1 cellular context compared by ENCODE assay signal in genomic region chr7:152336754-152337368, GRCh38.
TF ChIP-seq lines count a peak whose summit lies in the region.

No MANE protein-coding gene starts in this region.

TF ChIP-seq in GM23338, 12 proteins besides CTCF, POLR2A, EP300 and RAD21 (continued from another document):
- no peak for TF ChIP-seq ZNF462 (CRISPR knock-in tag; IDR thresholded peaks at IDR 0.05)
- TF ChIP-seq ZNF331 (CRISPR knock-in tag; IDR thresholded peaks at IDR 0.05; ENCODE audit: low read depth) = no peak
- no peak for TF ChIP-seq EZH2phosphoT487 (IDR thresholded peaks at IDR 0.05; ENCODE audit: unreplicated experiment)
- TF ChIP-seq REST (IDR thresholded peaks at IDR 0.05; ENCODE audit: unreplicated experiment) = no peak
